ENCODE assay signal across 1 cellular context in the genomic region with DNA sequence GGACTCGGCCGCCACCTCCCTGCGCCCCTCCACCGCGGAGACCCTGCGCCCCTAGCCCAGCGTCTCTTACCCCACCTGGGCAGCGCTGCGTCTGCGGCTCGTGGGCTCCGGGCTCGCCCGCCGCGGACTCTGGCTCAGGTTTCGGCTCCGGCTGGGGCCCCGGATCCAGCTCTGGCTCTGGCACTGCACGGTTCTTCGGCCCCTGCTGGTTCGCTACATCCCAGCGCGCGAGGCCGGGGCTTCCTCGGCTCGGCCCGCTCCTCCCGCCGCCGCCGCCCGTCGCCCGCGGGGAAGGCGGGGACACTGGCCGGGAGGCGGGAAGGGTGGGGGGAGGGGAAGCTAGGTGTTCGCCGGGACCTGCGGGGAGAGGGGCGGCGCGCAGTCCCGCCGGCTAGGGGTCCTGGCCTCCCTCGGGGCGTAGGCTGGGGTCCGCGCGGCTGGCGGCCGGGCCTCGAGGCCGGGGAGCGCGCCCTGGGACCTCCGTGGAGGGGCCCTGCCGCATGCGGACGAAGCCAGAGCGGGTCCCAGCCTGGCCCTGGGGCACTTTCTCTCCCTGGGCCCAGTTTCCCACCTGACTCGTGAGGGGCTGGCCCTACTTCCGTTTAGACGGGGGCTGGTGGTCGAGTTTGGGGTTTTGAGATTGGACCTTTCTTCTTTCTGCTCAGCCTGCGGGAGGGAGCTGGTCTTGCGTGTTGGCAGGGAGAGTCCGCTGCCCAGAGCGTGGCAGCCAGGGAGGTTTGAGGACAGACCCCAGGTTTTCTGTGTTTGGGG.
TF ChIP-seq lines count a peak whose summit lies in the region.

No MANE protein-coding gene starts in this region.

TF ChIP-seq in HCT116, 20 proteins besides CTCF, POLR2A, EP300 and RAD21 (continued from another document):
- TF ChIP-seq, protein P1, sequence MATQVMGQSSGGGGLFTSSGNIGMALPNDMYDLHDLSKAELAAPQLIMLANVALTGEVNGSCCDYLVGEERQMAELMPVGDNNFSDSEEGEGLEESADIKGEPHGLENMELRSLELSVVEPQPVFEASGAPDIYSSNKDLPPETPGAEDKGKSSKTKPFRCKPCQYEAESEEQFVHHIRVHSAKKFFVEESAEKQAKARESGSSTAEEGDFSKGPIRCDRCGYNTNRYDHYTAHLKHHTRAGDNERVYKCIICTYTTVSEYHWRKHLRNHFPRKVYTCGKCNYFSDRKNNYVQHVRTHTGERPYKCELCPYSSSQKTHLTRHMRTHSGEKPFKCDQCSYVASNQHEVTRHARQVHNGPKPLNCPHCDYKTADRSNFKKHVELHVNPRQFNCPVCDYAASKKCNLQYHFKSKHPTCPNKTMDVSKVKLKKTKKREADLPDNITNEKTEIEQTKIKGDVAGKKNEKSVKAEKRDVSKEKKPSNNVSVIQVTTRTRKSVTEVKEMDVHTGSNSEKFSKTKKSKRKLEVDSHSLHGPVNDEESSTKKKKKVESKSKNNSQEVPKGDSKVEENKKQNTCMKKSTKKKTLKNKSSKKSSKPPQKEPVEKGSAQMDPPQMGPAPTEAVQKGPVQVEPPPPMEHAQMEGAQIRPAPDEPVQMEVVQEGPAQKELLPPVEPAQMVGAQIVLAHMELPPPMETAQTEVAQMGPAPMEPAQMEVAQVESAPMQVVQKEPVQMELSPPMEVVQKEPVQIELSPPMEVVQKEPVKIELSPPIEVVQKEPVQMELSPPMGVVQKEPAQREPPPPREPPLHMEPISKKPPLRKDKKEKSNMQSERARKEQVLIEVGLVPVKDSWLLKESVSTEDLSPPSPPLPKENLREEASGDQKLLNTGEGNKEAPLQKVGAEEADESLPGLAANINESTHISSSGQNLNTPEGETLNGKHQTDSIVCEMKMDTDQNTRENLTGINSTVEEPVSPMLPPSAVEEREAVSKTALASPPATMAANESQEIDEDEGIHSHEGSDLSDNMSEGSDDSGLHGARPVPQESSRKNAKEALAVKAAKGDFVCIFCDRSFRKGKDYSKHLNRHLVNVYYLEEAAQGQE (IDR thresholded peaks at IDR 0.05; ENCODE audit: low read depth) = no peak
- no peak for TF ChIP-seq FOSL1 (IDR thresholded peaks at IDR 0.05; ENCODE audit: low read depth)
- TF ChIP-seq POLR2AphosphoS5 (IDR thresholded peaks at IDR 0.05; ENCODE audit: low read depth, low read length) = no peak
- no peak for TF ChIP-seq ZNF274 (IDR thresholded peaks at IDR 0.05; ENCODE audit: low read depth, low read length)
TF ChIP-seq in HCT116: peak in this region for 0.
